ENCODE assay signal across 33 cellular contexts in the genomic region with DNA sequence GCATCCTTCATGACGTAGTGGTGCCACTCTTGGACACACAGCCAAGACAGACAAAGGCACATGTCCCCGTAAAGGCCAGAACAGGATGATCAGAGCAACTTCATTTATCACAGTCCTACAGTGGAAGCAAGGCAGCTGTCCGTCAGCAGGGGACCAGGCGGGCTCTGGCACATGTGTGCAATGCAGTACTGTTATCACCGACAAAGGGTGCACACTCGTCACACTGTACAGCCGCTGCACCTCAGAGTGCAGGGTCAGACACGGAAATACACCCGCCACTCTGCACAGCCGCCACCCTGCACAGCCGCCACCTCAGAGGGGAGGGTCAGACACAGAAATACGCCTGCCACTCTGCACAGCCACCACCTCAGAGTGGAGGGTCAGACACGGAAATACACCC. TPM values are rescaled to one million over a fixed set of nuclear protein-coding genes. Genes with fewer than 3 reads are reported as not detected.
"Had no signal": no experiment of that assay in that cellular context is flagged by ENCODE, and none has a peak within 500 bp of the region (broad histone marks: within the 10 kb centered on the region; RNA-seq: fewer than 3 reads in every experiment).

No MANE protein-coding gene starts in this region.

- H3K27ac Mint-ChIP-seq: activated CD4-positive, alpha-beta T cell treated with anti-CD3 and anti-CD28 coated beads, Interleukin-2, amount 10 ng/mL, durations not matched to agents 24 days and 14 days; activated CD8-positive, alpha-beta T cell treated with anti-CD3 and anti-CD28 coated beads for 36 hours; activated naive CD4-positive, alpha-beta T cell treated with anti-CD3 and anti-CD28 coated beads for 36 hours; activated naive CD4-positive, alpha-beta T cell treated with anti-CD3 and anti-CD28 coated beads, Interleukin-2, amount 50 U/mL, for 72 hours; activated T-cell treated with anti-CD3 and anti-CD28 coated beads, Interleukin-2, amount 50 U/mL, for 72 hours; activated T-helper 17 cell treated with anti-CD3 and anti-CD28 coated beads, Interleukin-2, amount 50 U/mL, for 72 hours had no signal

- DNase-seq: activated CD4-positive, alpha-beta T cell treated with anti-CD3 and anti-CD28 coated beads, Interleukin-2, amount 10 ng/mL, durations not matched to agents 24 days and 14 days; activated CD4-positive, alpha-beta T cell treated with anti-CD3 and anti-CD28 coated beads, Interleukin-2, amount 50 U/mL, for 4 hours; activated CD8-positive, alpha-beta T cell treated with anti-CD3 and anti-CD28 coated beads for 36 hours; activated gamma-delta T cell treated with Interleukin-2 at 50 U/mL for 16 hours; activated naive CD4-positive, alpha-beta T cell treated with anti-CD3 and anti-CD28 coated beads for 36 hours; activated T-cell treated with anti-CD3 and anti-CD28 coated beads, Interleukin-2, amount 50 U/mL, for 1 hour; activated T-cell treated with anti-CD3 and anti-CD28 coated beads, Interleukin-2, amount 50 U/mL, for 72 hours; amniotic stem cell; brain microvascular endothelial cell; MM.1S; MV-4-11; NCI-H1092; NCI-H1436 treated with DMSO at 0.1 percent for 48 hours; NCI-H1694 treated with DMSO at 0.1 percent for 48 hours; NCI-H2029; NCI-H345; NCI-H524 treated with DMSO at 0.1 percent for 48 hours; NK-92 treated with Interleukin-12 subunit alpha and Interleukin-12 subunit beta, amount 100 ng/mL, for 24 hours; PC-3; T1000 had no signal

- H3K36me3 ChIP-seq: brain microvascular endothelial cell, cardiac muscle cell had no signal

- H3K4me3 ChIP-seq: cardiac muscle cell had no signal

- H3K4me3 Mint-ChIP-seq: activated CD4-positive, alpha-beta T cell treated with anti-CD3 and anti-CD28 coated beads, Interleukin-2, amount 10 ng/mL, durations not matched to agents 24 days and 14 days; activated CD8-positive, alpha-beta T cell treated with anti-CD3 and anti-CD28 coated beads for 36 hours; activated naive CD4-positive, alpha-beta T cell treated with anti-CD3 and anti-CD28 coated beads for 36 hours; activated T-cell treated with anti-CD3 and anti-CD28 coated beads, Interleukin-2, amount 50 U/mL, for 72 hours; activated T-helper 17 cell treated with anti-CD3 and anti-CD28 coated beads, Interleukin-2, amount 50 U/mL, for 72 hours had no signal

- FAIRE-seq: RCC 7860 had no signal

- H3K4me2 ChIP-seq: KMS-11 had no signal

- H3K27me3 ChIP-seq: brain microvascular endothelial cell had no signal

- H3K27me3 Mint-ChIP-seq: activated CD8-positive, alpha-beta T cell treated with anti-CD3 and anti-CD28 coated beads for 36 hours had no signal

- H3K27ac ChIP-seq: brain microvascular endothelial cell, cardiac muscle cell, KMS-11, RWPE1 had no signal

- H3K9me3 Mint-ChIP-seq: activated CD4-positive, alpha-beta T cell treated with anti-CD3 and anti-CD28 coated beads, Interleukin-2, amount 10 ng/mL, durations not matched to agents 24 days and 14 days; activated CD8-positive, alpha-beta T cell treated with anti-CD3 and anti-CD28 coated beads for 36 hours; activated naive CD4-positive, alpha-beta T cell treated with anti-CD3 and anti-CD28 coated beads for 36 hours; activated naive CD4-positive, alpha-beta T cell treated with anti-CD3 and anti-CD28 coated beads, Interleukin-2, amount 50 U/mL, for 72 hours; activated T-cell treated with anti-CD3 and anti-CD28 coated beads, Interleukin-2, amount 50 U/mL, for 72 hours; activated T-helper 17 cell treated with anti-CD3 and anti-CD28 coated beads, Interleukin-2, amount 50 U/mL, for 72 hours had no signal

- H3K9ac ChIP-seq: KMS-11 had no signal

RNA-seq across cellular contexts. Expression of a gene that starts 13.4 kb away (rescaled TPM):
- total RNA-seq: aorta; LHCN-M2; NCI-H460; Right ventricle myocardium inferior; T-helper 1 cell treated with Interleukin-12 subunit alpha and Interleukin-12 subunit beta and Interleukin-4 antibody, amounts not matched to agents 30 ng/mL and 1 ng/mL, for 36 hours; T-helper 2 cell treated with Interferon-gamma antibody and Interleukin-4, amounts not matched to agents 100 ng/mL and 5 ng/mL, for 36 hours had no signal
- polyA plus RNA-seq: cardiac muscle cell had no signal

RNA-seq across cellular contexts. Expression of a gene that starts 32.1 kb away (rescaled TPM):
- total RNA-seq: activated CD4-positive, alpha-beta T cell treated with anti-CD3 and anti-CD28 coated beads, Interleukin-2, amount 10 ng/mL, durations not matched to agents 24 days and 14 days; activated CD8-positive, alpha-beta memory T cell treated with anti-CD3 and anti-CD28 coated beads for 36 hours; activated CD8-positive, alpha-beta T cell treated with anti-CD3 and anti-CD28 coated beads for 36 hours; activated naive CD4-positive, alpha-beta T cell treated with anti-CD3 and anti-CD28 coated beads for 36 hours; activated naive CD4-positive, alpha-beta T cell treated with anti-CD3 and anti-CD28 coated beads, Interleukin-2, amount 50 U/mL, for 72 hours; activated T-cell treated with anti-CD3 and anti-CD28 coated beads, Interleukin-2, amount 50 U/mL, for 72 hours; activated T-helper 17 cell treated with anti-CD3 and anti-CD28 coated beads, Interleukin-2, amount 50 U/mL, for 72 hours; aorta; cardiac muscle cell; LHCN-M2; NCI-H460; PC-3; Right ventricle myocardium inferior; T-helper 1 cell treated with Interleukin-12 subunit alpha and Interleukin-12 subunit beta and Interleukin-4 antibody, amounts not matched to agents 30 ng/mL and 1 ng/mL, for 36 hours; T-helper 2 cell treated with Interferon-gamma antibody and Interleukin-4, amounts not matched to agents 100 ng/mL and 5 ng/mL, for 36 hours had no signal
- polyA plus RNA-seq: aorta, cardiac muscle cell had no signal

RNA-seq across cellular contexts. Expression of a gene that starts 59.2 kb away (rescaled TPM):
- total RNA-seq: activated CD4-positive, alpha-beta T cell treated with anti-CD3 and anti-CD28 coated beads, Interleukin-2, amount 10 ng/mL, durations not matched to agents 24 days and 14 days; LHCN-M2; NCI-H460 had no signal
